ENCODE assay signal across 9 cellular contexts in the genomic region with DNA sequence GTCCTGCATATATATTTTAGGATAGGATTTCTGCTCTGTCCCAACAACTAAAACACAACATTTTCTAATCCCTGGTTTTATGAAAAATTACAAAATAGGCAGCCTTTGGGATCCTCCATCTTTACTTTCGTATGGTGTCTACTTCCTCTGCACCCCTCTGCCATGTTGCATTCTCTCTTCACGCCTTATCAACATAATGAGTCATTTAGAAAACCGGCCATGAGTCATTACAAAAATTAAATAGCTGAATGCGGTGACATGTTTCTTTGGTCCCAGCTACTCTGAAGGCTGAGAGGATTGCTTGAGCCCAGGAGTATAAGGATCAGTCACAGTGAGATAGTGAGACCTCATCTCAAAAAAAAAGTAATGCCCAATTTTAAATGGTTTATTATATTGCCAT.
DNase-seq lines count a peak whose midpoint lies in the region; ATAC-seq and TF ChIP-seq lines count a peak whose summit lies in the region.
"Had no signal": no experiment of that assay in that cellular context is flagged by ENCODE, and none has a peak within 500 bp of the region (broad histone marks: within the 10 kb centered on the region; RNA-seq: fewer than 3 reads in every experiment).

No MANE protein-coding gene starts in this region.

- H3K4me3 Mint-ChIP-seq in neural progenitor cell: no peak overlapping the region

- no peaks in the 10 kb centered on the region for H3K36me3 Mint-ChIP-seq in neural progenitor cell

- no peaks in the 10 kb centered on the region for H3K9me3 ChIP-seq in neural progenitor cell (ENCODE audit: low read depth)
- H3K9me3 ChIP-seq in effector memory CD4-positive, alpha-beta T cell (ENCODE audit: control insufficient read depth, low read length): no peaks in the 10 kb centered on the region

- H3K27me3 ChIP-seq in neural progenitor cell: no peaks in the 10 kb centered on the region
- H3K27me3 ChIP-seq in effector memory CD4-positive, alpha-beta T cell (replicated peaks; ENCODE audit: control insufficient read depth, insufficient read depth, low read length, poor library complexity, severe bottlenecking): no peaks in the 10 kb centered on the region

- peak overlapping the region; percentile 55 for H3K27ac Mint-ChIP-seq in neural progenitor cell

- peaks cover 11% of the 10 kb centered on the region for H3K4me1 ChIP-seq in neural progenitor cell
- no peaks in the 10 kb centered on the region for H3K4me1 ChIP-seq in effector memory CD4-positive, alpha-beta T cell (ENCODE audit: control insufficient read depth, insufficient read depth, low read length, poor library complexity, severe bottlenecking)

- no peak overlapping the region for H3K27ac ChIP-seq in neural progenitor cell
- no peak overlapping the region for H3K27ac ChIP-seq in effector memory CD4-positive, alpha-beta T cell (ENCODE audit: insufficient read depth, low read length, poor library complexity, severe bottlenecking)

- H3K4me3 ChIP-seq in neural progenitor cell: no peak overlapping the region
- H3K4me3 ChIP-seq in effector memory CD4-positive, alpha-beta T cell (ENCODE audit: insufficient read depth, low read depth, low read length, poor library complexity, severe bottlenecking): no peak overlapping the region

- H4K20me1 ChIP-seq in neural progenitor cell (ENCODE audit: low read depth): no peaks in the 10 kb centered on the region

- no peaks in the 10 kb centered on the region for H3F3A ChIP-seq in neural progenitor cell (ENCODE audit: low read depth)

- H3K36me3 ChIP-seq in neural progenitor cell: no peaks in the 10 kb centered on the region
- H3K36me3 ChIP-seq in effector memory CD4-positive, alpha-beta T cell (ENCODE audit: control insufficient read depth, insufficient read depth, low read length): no peaks in the 10 kb centered on the region

- no peaks in the 10 kb centered on the region for H3K9me3 Mint-ChIP-seq in neural progenitor cell

- DNase-seq in NCI-H226 (peak; percentile 79), neural progenitor cell (ENCODE audit: low spot score) (no peak), NCI-H187 treated with DMSO at 0.1 percent for 48 hours (lab: John Stamatoyannopoulos, UW) (no peak), GM19238 (ENCODE audit: insufficient read length, low spot score) (no peak), NCI-H2171 (lab: John Stamatoyannopoulos, UW) (no peak)
- no peak for DNase-seq in effector memory CD4-positive, alpha-beta T cell
- DNase-seq: NCI-H345 had no signal

- no peak overlapping the region for H3K9ac ChIP-seq in neural progenitor cell

- H2AFZ ChIP-seq in neural progenitor cell (replicated peaks): no peak overlapping the region

- ATAC-seq in GM19023 (IDR thresholded peaks at IDR 0.05; ENCODE audit: unreplicated experiment) (peak; percentile 85), HG02678 (IDR thresholded peaks at IDR 0.05; ENCODE audit: unreplicated experiment) (peak; percentile 80)

- peaks cover 41% of the 10 kb centered on the region for H3K4me1 Mint-ChIP-seq in neural progenitor cell

- TF ChIP-seq CTCF in neural progenitor cell (IDR thresholded peaks at IDR 0.05): no peak

- no peaks in the 10 kb centered on the region for H3K79me2 ChIP-seq in neural progenitor cell (ENCODE audit: low read depth)

- peaks cover 4% of the 10 kb centered on the region for H3K27me3 Mint-ChIP-seq in neural progenitor cell (ENCODE audit: insufficient read depth, low read depth)

- H3K4me2 ChIP-seq in neural progenitor cell: no peak overlapping the region
